In the genomic region with DNA sequence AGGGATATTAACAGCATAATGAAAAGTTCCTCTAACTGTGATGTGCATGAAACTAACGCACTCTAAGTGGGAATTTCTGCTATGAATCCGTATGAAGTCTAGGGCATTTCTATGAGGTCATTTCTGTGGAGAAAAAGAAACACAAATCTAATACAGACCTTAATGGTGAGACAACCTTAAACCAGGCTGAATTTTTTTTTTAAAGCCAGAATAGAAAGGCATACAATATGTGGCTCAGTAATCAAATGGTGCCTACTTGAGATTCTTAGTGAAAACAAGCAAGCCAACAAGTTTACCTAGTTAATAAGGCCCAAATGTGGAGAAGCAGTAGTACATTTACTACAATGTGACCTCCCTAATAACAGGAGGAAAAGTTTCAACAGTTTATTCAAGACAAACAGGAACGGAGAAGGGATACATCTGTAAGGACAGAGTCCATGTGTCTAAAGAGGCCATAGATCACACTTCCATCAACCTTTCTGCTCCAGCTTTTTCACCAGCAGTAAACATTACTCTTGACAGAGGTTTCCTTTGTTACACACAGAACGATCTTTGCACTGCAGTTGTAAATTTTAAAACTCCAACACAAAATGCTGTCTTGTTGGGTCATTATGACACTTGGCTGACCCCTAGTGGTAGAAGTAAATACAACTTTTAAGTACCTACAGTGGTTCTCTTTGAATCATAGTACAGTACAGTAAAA, we compare ENCODE assay signal across 8 cellular contexts. TPM values are rescaled to one million over a fixed set of nuclear protein-coding genes. Genes with fewer than 3 reads are reported as not detected.
DNase-seq lines count a peak whose midpoint lies in the region; ATAC-seq and TF ChIP-seq lines count a peak whose summit lies in the region.

No MANE protein-coding gene starts in this region.

- DNase-seq in NCI-H446 treated with DMSO at 0.1 percent for 48 hours (lab: John Stamatoyannopoulos, UW): peak; percentile 49
- peak; percentile 90 for DNase-seq in astrocyte of the spinal cord (ENCODE audit: low read depth, low spot score)
- DNase-seq in hepatocyte (ENCODE audit: low spot score): peak; percentile 93
- no peak for DNase-seq in sigmoid colon
- DNase-seq in stimulated activated CD4-positive, alpha-beta T cell treated with anti-CD3 and anti-CD28 coated beads, Interleukin-4, amount 100 ng/mL, for 1 hour: no peak

- no peak for TF ChIP-seq EP300 in sigmoid colon (IDR thresholded peaks at IDR 0.05)

- ATAC-seq in GM19452 (IDR thresholded peaks at IDR 0.05; ENCODE audit: unreplicated experiment) (peak; percentile 87), HG03432 (IDR thresholded peaks at IDR 0.05; ENCODE audit: unreplicated experiment) (peak; percentile 87)

- no peak overlapping the region for H3K4me2 ChIP-seq in DOHH2 (ENCODE audit: low read length)
- peak overlapping the region; percentile 49 for H3K4me2 ChIP-seq in hepatocyte

- H3K36me3 ChIP-seq in DOHH2 (ENCODE audit: control insufficient read depth, low read length) (peaks cover 23% of the 10 kb centered on the region), hepatocyte (replicated peaks; ENCODE audit: insufficient read depth, low read depth) (no peaks in the 10 kb centered on the region), sigmoid colon (no peaks in the 10 kb centered on the region)

- WGBS in hepatocyte (ENCODE audit: low lambda C conversion rate, missing lambda C conversion rate): 56% methylated on average over 4 of the region's 4 CpGs
- WGBS in sigmoid colon, 2 donors: 36 to 54% methylated on average over 4 of the region's 4 CpGs

- H3F3A ChIP-seq in DOHH2 (ENCODE audit: control insufficient read depth, insufficient read depth): peaks cover 14% of the 10 kb centered on the region

- H3K4me1 ChIP-seq in DOHH2 (ENCODE audit: control insufficient read depth, low read length) (no peaks in the 10 kb centered on the region), hepatocyte (ENCODE audit: insufficient read depth) (peaks cover 15% of the 10 kb centered on the region), sigmoid colon (peaks cover 0 to 5% (median 2%) of the 10 kb centered on the region in 4 donors)

- H3K9me3 ChIP-seq in DOHH2 (ENCODE audit: control insufficient read depth, insufficient read depth, low read length) (no peaks in the 10 kb centered on the region), hepatocyte (ENCODE audit: low read depth) (no peaks in the 10 kb centered on the region), sigmoid colon (no peaks in the 10 kb centered on the region)

- H3K79me2 ChIP-seq in DOHH2 (ENCODE audit: control insufficient read depth, low read length) (0 out of 2 replicates have a peak, but pooled peaks cover 4% of the 10 kb centered on the region), hepatocyte (no peaks in the 10 kb centered on the region)

- intact Hi-C loops in sigmoid colon (cut with DNase I): loop anchor here (1.0 to 2.0 kb wide), 2 partner anchors 49 to 228 kb away; a partner anchor contains a TSS

- no peaks in the 10 kb centered on the region for H3K9me2 ChIP-seq in DOHH2 (replicated peaks; ENCODE audit: control insufficient read depth, low read length)
- H3K9me2 ChIP-seq in hepatocyte (replicated peaks; ENCODE audit: insufficient read depth): no peaks in the 10 kb centered on the region

- H3K4me3 ChIP-seq in DOHH2 (ENCODE audit: low read length): no peak overlapping the region
- no peak overlapping the region for H3K4me3 ChIP-seq in astrocyte of the spinal cord (ENCODE audit: low read depth, low read length)
- H3K4me3 ChIP-seq in hepatocyte: no peak overlapping the region
- H3K4me3 ChIP-seq in sigmoid colon: no peak overlapping the region

- H2AFZ ChIP-seq in hepatocyte: peak overlapping the region; percentile 16

- TF ChIP-seq POLR2A in sigmoid colon (IDR thresholded peaks at IDR 0.05): no peak

- no peaks in the 10 kb centered on the region for H3K27me3 ChIP-seq in DOHH2 (ENCODE audit: control insufficient read depth, low read length)
- H3K27me3 ChIP-seq in hepatocyte: no peaks in the 10 kb centered on the region
- no peaks in the 10 kb centered on the region for H3K27me3 ChIP-seq in sigmoid colon

- H4K20me1 ChIP-seq in DOHH2 (ENCODE audit: control insufficient read depth, insufficient read depth, low read depth, low read length) (0 out of 2 replicates have a peak, but pooled peaks cover 2% of the 10 kb centered on the region), hepatocyte (ENCODE audit: insufficient read depth, poor library complexity, severe bottlenecking) (no peaks in the 10 kb centered on the region)

- in situ Hi-C loops in astrocyte of the spinal cord (cut with HindIII; ENCODE audit: low sequenced_read_pairs): no loop called here

- TF ChIP-seq CTCF in DOHH2 (IDR thresholded peaks at IDR 0.05; ENCODE audit: low read depth, low read length, poor library complexity, severe bottlenecking) (peak; percentile 66), astrocyte of the spinal cord (IDR thresholded peaks at IDR 0.05; ENCODE audit: low read depth, low read length) (peak; percentile 50), hepatocyte (IDR thresholded peaks at IDR 0.05; ENCODE audit: poor library complexity) (peak; percentile 78), sigmoid colon (IDR thresholded peaks at IDR 0.05) (peak; percentile 42 to 79 (median 72))

- no peak overlapping the region for H3K27ac ChIP-seq in DOHH2 (ENCODE audit: low read depth, low read length)
- peak overlapping the region; percentile 71 for H3K27ac ChIP-seq in hepatocyte
- H3K27ac ChIP-seq in sigmoid colon: no peak overlapping the region

RNA-seq across cellular contexts. Expression of a gene that starts 26.2 kb away (rescaled TPM):
- 37.1 and 45.8 TPM in 2 replicates for total RNA-seq in hepatocyte
- 9.1 and 14.5 TPM in 2 replicates for polyA plus RNA-seq in hepatocyte
- total RNA-seq in sigmoid colon: 10 to 100 TPM; 12.8 to 18.6 (median 17.1) TPM
- polyA plus RNA-seq in sigmoid colon: 1 to 10 TPM; 4.8 to 7.9 (median 6.9) TPM

RNA-seq across cellular contexts. Expression of a gene that starts 49.2 kb away (rescaled TPM):
- total RNA-seq in hepatocyte (10.1 and 13.0 TPM in 2 replicates), sigmoid colon (1 to 10 TPM; 4.9 to 7.5 (median 5.9) TPM)
- polyA plus RNA-seq in hepatocyte (11.1 and 17.4 TPM in 2 replicates), sigmoid colon (10 to 100 TPM in 1 of 3 donors, 1 to 10 TPM in 2; 6.6 to 12.3 (median 7.7) TPM)

Comparison
In these comparisons a context has a peak if more than half of its experiments do, and no peak if none do; other contexts are left out.
1. DNase-seq: peak in NCI-H446 treated with DMSO at 0.1 percent for 48 hours (single experiment), astrocyte of the spinal cord (single experiment) and hepatocyte (single experiment); none in sigmoid colon (single experiment) and stimulated activated CD4-positive, alpha-beta T cell treated with anti-CD3 and anti-CD28 coated beads, Interleukin-4, amount 100 ng/mL, for 1 hour (single experiment).
2. Peak in every context shown above with its lines, with median percentiles within 50 percentile points of each other: CTCF ChIP-seq.